Comparison of ENCODE assay signal across 29 cellular contexts in the genomic region with DNA sequence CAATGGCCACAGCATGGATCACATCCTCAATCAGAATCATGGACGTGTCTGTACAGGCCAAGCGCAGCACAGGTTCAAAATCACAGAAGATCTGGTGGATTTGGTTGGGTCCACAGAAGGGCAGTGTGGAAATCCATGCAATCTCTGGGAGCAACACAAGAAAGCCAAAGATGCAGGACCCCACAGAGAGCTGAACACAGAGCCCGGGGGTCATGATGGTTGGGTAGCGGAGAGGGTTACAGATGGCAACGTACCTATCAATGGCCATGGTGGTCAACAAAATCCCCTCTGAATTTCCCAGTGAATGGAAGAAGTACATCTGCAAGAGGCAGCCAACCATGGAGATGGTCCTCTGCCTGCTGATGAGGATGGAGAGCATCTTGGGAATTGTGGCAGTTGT. TPM values are rescaled to one million over a fixed set of nuclear protein-coding genes. Genes with fewer than 3 reads are reported as not detected.
DNase-seq lines count a peak whose midpoint lies in the region; ATAC-seq, FAIRE-seq and TF ChIP-seq lines count a peak whose summit lies in the region.
"Had no signal": no experiment of that assay in that cellular context is flagged by ENCODE, and none has a peak within 500 bp of the region (broad histone marks: within the 10 kb centered on the region; RNA-seq: fewer than 3 reads in every experiment).

No MANE protein-coding gene starts in this region.

- H3K4ac ChIP-seq in neuronal stem cell (ENCODE audit: low read length) = no peak overlapping the region

- peak overlapping the region; percentile 36; the same call in 1 of the 2 replicates for H2AFZ ChIP-seq in K562 (ENCODE audit: low read depth, low read length)
- H2AFZ ChIP-seq in neuronal stem cell (ENCODE audit: low read length) = no peak overlapping the region

- no peak overlapping the region for H3K27ac ChIP-seq in K562 (ENCODE audit: extremely low read depth, low read depth, low read length)
- no peak overlapping the region for H3K27ac ChIP-seq in neuronal stem cell (replicated peaks; ENCODE audit: low read length)
- H3K27ac ChIP-seq: BLaER1 had no signal

- H3K36me3 ChIP-seq in K562 (ENCODE audit: control insufficient read depth, insufficient read depth, low read length) = no peaks in the 10 kb centered on the region
- H3K36me3 ChIP-seq in neuronal stem cell (replicated peaks in 1 of 2; ENCODE audit: control insufficient read depth in 2 of 2, insufficient read depth in 2 of 2, low read length in 2 of 2) = no peaks in the 10 kb centered on the region
- H3K36me3 ChIP-seq: BE2C, BLaER1 had no signal

- H3K9ac ChIP-seq in K562 (ENCODE audit: insufficient read depth in 1 of 2, low read depth in 2 of 2, low read length in 2 of 2) (no peak overlapping the region), neuronal stem cell (ENCODE audit: low read depth, low read length, poor library complexity) (no peak overlapping the region)
- H3K9ac ChIP-seq: BLaER1 had no signal

- H3K4me1 ChIP-seq in K562 (replicated peaks in 1 of 2; ENCODE audit: control insufficient read depth in 2 of 2, insufficient read depth in 2 of 2, low read length in 2 of 2) (peaks cover 0 to 4% of the 10 kb centered on the region in 2 experiments; a peak in 2 of 5 replicates), neuronal stem cell (ENCODE audit: control insufficient read depth in 2 of 2, insufficient read depth in 1 of 2, low read depth in 1 of 2, low read length in 2 of 2) (no peaks in the 10 kb centered on the region)
- H3K4me1 ChIP-seq: BE2C, BLaER1 had no signal

- no peak overlapping the region for H3K4me3 Mint-ChIP-seq in activated T-helper 1 cell treated with anti-CD3 and anti-CD28 coated beads, Interleukin-12 subunit alpha, Interleukin-12 subunit beta, Interleukin-2, Interleukin-4 antibody, amounts not matched to agents 30 ng/mL and 10 ng/mL and 1 ng/mL, durations not matched to agents 14 hours and 24 hours and 36 hours
- H3K4me3 Mint-ChIP-seq: CD14-positive monocyte; CD4-positive, alpha-beta memory T cell; CD8-positive, alpha-beta memory T cell had no signal

- H2BK12ac ChIP-seq in neuronal stem cell (ENCODE audit: low read length) = no peak overlapping the region

- TF ChIP-seq CTCF in K562 (IDR thresholded peaks at IDR 0.05 in 2 of 3, conservative IDR thresholded peaks at IDR 0.05 in 1 of 3; ENCODE audit: insufficient read depth in 2 of 3, low read depth in 1 of 3, low read length in 3 of 3) = no peak

- H3K79me2 ChIP-seq in K562 (ENCODE audit: control insufficient read depth, insufficient read depth, low read length) = no peaks in the 10 kb centered on the region

- no peak overlapping the region for H2BK15ac ChIP-seq in neuronal stem cell (ENCODE audit: low read length)

- H3K9me3 Mint-ChIP-seq in activated T-helper 1 cell treated with anti-CD3 and anti-CD28 coated beads, Interleukin-12 subunit alpha, Interleukin-12 subunit beta, Interleukin-2, Interleukin-4 antibody, amounts not matched to agents 30 ng/mL and 10 ng/mL and 1 ng/mL, durations not matched to agents 14 hours and 24 hours and 36 hours = no peaks in the 10 kb centered on the region
- H3K9me3 Mint-ChIP-seq: CD4-positive, alpha-beta memory T cell; CD8-positive, alpha-beta memory T cell had no signal

- no peak overlapping the region for H2BK5ac ChIP-seq in neuronal stem cell (ENCODE audit: low read length)

- no peak overlapping the region for H3K23ac ChIP-seq in neuronal stem cell (ENCODE audit: low read depth, low read length, poor library complexity)

- H3K9me3 ChIP-seq in K562 (replicated peaks; ENCODE audit: control insufficient read depth, insufficient read depth, low read depth, low read length) (no peaks in the 10 kb centered on the region), neuronal stem cell (replicated peaks in 1 of 2; ENCODE audit: control insufficient read depth in 2 of 2, insufficient read depth in 1 of 2, low read depth in 1 of 2, low read length in 2 of 2) (no peaks in the 10 kb centered on the region)
- H3K9me3 ChIP-seq: BE2C, BLaER1 had no signal

- POLR2A ChIA-PET in K562 (lab: Yijun Ruan, JAX) = interaction anchor here (0.6 kb wide), 1 partner anchor 82 kb away, joined by 3 read pairs; no protein-coding TSS in a partner anchor

- H3K27me3 Mint-ChIP-seq in activated T-helper 1 cell treated with anti-CD3 and anti-CD28 coated beads, Interleukin-12 subunit alpha, Interleukin-12 subunit beta, Interleukin-2, Interleukin-4 antibody, amounts not matched to agents 30 ng/mL and 10 ng/mL and 1 ng/mL, durations not matched to agents 14 hours and 24 hours and 36 hours (ENCODE audit: insufficient read depth) = peaks cover 14% of the 10 kb centered on the region

- no peaks in the 10 kb centered on the region for H3K27me3 ChIP-seq in K562 (ENCODE audit: control insufficient read depth in 2 of 2, insufficient read depth in 2 of 2, low read length in 2 of 2)
- H3K27me3 ChIP-seq in neuronal stem cell (ENCODE audit: control insufficient read depth in 3 of 3, insufficient read depth in 3 of 3, low read depth in 1 of 3, low read length in 3 of 3) = no peaks in the 10 kb centered on the region
- H3K27me3 ChIP-seq: BE2C, BLaER1 had no signal

- H4K8ac ChIP-seq in neuronal stem cell (ENCODE audit: low read depth, low read length) = peak overlapping the region; percentile 45

- no peak for FAIRE-seq in K562 (lab: Jason Lieb, UNC)
- FAIRE-seq: A204.1, GM12878, GM12892, GM18507 had no signal

- no peak overlapping the region for H2BK120ac ChIP-seq in neuronal stem cell (ENCODE audit: low read depth, low read length)

- H3K79me1 ChIP-seq in neuronal stem cell (ENCODE audit: low read depth, low read length) = no peaks in the 10 kb centered on the region

- CTCF ChIA-PET in K562 (lab: Yijun Ruan, JAX; ENCODE audit: low intra/inter-chr PET ratio) = no interaction called here

- TF ChIP-seq EP300 in K562 (IDR thresholded peaks at IDR 0.05; ENCODE audit: low read length) = no peak

- H3K14ac ChIP-seq in neuronal stem cell (ENCODE audit: low read length) = no peak overlapping the region

- H4K91ac ChIP-seq in neuronal stem cell (ENCODE audit: low read depth, low read length, poor library complexity) = no peak overlapping the region

- TF ChIP-seq RAD21 in K562 (CRISPR knock-in tag; conservative IDR thresholded peaks at IDR 0.05 in 1 of 2, IDR thresholded peaks at IDR 0.05 in 1 of 2) = no peak

- no peaks in the 10 kb centered on the region for H3K4me1 Mint-ChIP-seq in activated T-helper 1 cell treated with anti-CD3 and anti-CD28 coated beads, Interleukin-12 subunit alpha, Interleukin-12 subunit beta, Interleukin-2, Interleukin-4 antibody, amounts not matched to agents 30 ng/mL and 10 ng/mL and 1 ng/mL, durations not matched to agents 14 hours and 24 hours and 36 hours (ENCODE audit: low read depth)
- H3K4me1 Mint-ChIP-seq: CD4-positive, alpha-beta memory T cell; CD4-positive, CD25-positive, alpha-beta regulatory T cell; CD8-positive, alpha-beta memory T cell had no signal

- no peak for TF ChIP-seq POLR2A in K562 (conservative IDR thresholded peaks at IDR 0.05)

- in situ Hi-C loops in K562 (cut with MboI) = no loop called here

- no peaks in the 10 kb centered on the region for H3K36me3 Mint-ChIP-seq in activated T-helper 1 cell treated with anti-CD3 and anti-CD28 coated beads, Interleukin-12 subunit alpha, Interleukin-12 subunit beta, Interleukin-2, Interleukin-4 antibody, amounts not matched to agents 30 ng/mL and 10 ng/mL and 1 ng/mL, durations not matched to agents 14 hours and 24 hours and 36 hours (ENCODE audit: low read depth)
- H3K36me3 Mint-ChIP-seq: CD14-positive monocyte; CD4-positive, alpha-beta memory T cell; CD4-positive, CD25-positive, alpha-beta regulatory T cell; CD8-positive, alpha-beta memory T cell had no signal

- WGBS in K562 (ENCODE audit: insufficient coverage, low coverage, missing lambda C conversion rate) = 86% methylated on average over 5 of the region's 5 CpGs
- WGBS in neuronal stem cell (ENCODE audit: extremely low coverage in 2 of 2, insufficient read length in 2 of 2, insufficient replicate concordance in 1 of 2), 2 donors = no CpG with 5 or more reads among the region's 5 CpGs

- H2AK5ac ChIP-seq in neuronal stem cell (ENCODE audit: low read depth, low read length) = no peak overlapping the region

- no peaks in the 10 kb centered on the region for H4K20me1 ChIP-seq in K562 (replicated peaks; ENCODE audit: control insufficient read depth, insufficient read depth, low read length)
- H4K20me1 ChIP-seq: BLaER1 had no signal

- DNase-seq in K562 (ENCODE audit: extremely low read depth in 1 of 4, low spot score in 3 of 4) (no peak), neuronal stem cell (ENCODE audit: low spot score) (no peak)
- DNase-seq in activated T-helper 1 cell treated with anti-CD3 and anti-CD28 coated beads, Interleukin-12 subunit alpha, Interleukin-12 subunit beta, Interleukin-2, Interleukin-4 antibody, amounts not matched to agents 30 ng/mL and 10 ng/mL and 1 ng/mL, durations not matched to agents 14 hours and 24 hours and 36 hours (ENCODE audit: low spot score) = no peak
- no peak for DNase-seq in activated CD4-positive, CD25-positive, alpha-beta regulatory T cell (lab: John Stamatoyannopoulos, UW)
- DNase-seq: 8988T; ACHN; BE2C; C1 segment of cervical spinal cord; CD4-positive, alpha-beta memory T cell; CD4-positive, CD25-positive, alpha-beta regulatory T cell; CD8-positive, alpha-beta memory T cell; COR-L47; DMS 273 treated with DMSO at 0.1 percent for 48 hours; DMS153; DMS53; DMS79; DND-41; EL; GDM1 had no signal

- no TSS peak for BruUV-seq in K562 (replicated peaks; lab: Mats Ljungman, UMichigan)

- intact Hi-C loops in K562 (cut with micrococcal nuclease) = no loop called here
- intact Hi-C loops in activated T-helper 1 cell treated with anti-CD3 and anti-CD28 coated beads, Interleukin-12 subunit alpha, Interleukin-12 subunit beta, Interleukin-2, Interleukin-4 antibody, amounts not matched to agents 30 ng/mL and 10 ng/mL and 1 ng/mL, durations not matched to agents 14 hours and 24 hours and 36 hours (cut with micrococcal nuclease) = no loop called here

- H3K9me1 ChIP-seq in K562 (ENCODE audit: control insufficient read depth, insufficient read depth, low read length) = no peaks in the 10 kb centered on the region

- H3K27ac Mint-ChIP-seq in activated T-helper 1 cell treated with anti-CD3 and anti-CD28 coated beads, Interleukin-12 subunit alpha, Interleukin-12 subunit beta, Interleukin-2, Interleukin-4 antibody, amounts not matched to agents 30 ng/mL and 10 ng/mL and 1 ng/mL, durations not matched to agents 14 hours and 24 hours and 36 hours = no peak overlapping the region
- H3K27ac Mint-ChIP-seq: CD14-positive monocyte; CD4-positive, alpha-beta memory T cell; CD4-positive, CD25-positive, alpha-beta regulatory T cell; CD8-positive, alpha-beta memory T cell had no signal

- H3K4me3 ChIP-seq in K562 (no peak overlapping the region), neuronal stem cell (ENCODE audit: low read length in 2 of 2) (no peak overlapping the region)
- H3K4me3 ChIP-seq: BLaER1, GM12878 had no signal

- ATAC-seq in K562 = no peak
- ATAC-seq: GM12878 had no signal

- H3K4me2 ChIP-seq in K562 (ENCODE audit: insufficient read depth, low read length) = no peak overlapping the region
- H3K4me2 ChIP-seq in neuronal stem cell (ENCODE audit: insufficient read depth, low read length, poor library complexity, severe bottlenecking) = no peak overlapping the region
- H3K4me2 ChIP-seq: BLaER1 had no signal

- no peak overlapping the region for H3K18ac ChIP-seq in neuronal stem cell (ENCODE audit: low read length)

RNA-seq across cellular contexts. Expression of a gene that starts 3.9 kb away (rescaled TPM):
- total RNA-seq in K562 (2011; cell fraction: chromatin; rRNA removed; ENCODE audit: low replicate concordance) = not detected in 2 replicates
- not detected in 2 replicates for total RNA-seq in K562 (2011; cell fraction: nucleolus; rRNA removed)
- total RNA-seq in K562 (2011; cell fraction: nucleoplasm; rRNA removed) = not detected in 2 replicates
- not detected in 2 replicates for total RNA-seq in K562 (2014; rRNA removed)
- not detected in 2 replicates for total RNA-seq in K562 (2014; rRNA removed; fragmentation: Illumina TruSeq; extraction: Trizol)
- total RNA-seq in K562 (2015; rRNA removed; fragmentation: Illumina TruSeq; extraction: Trizol) = not detected in 2 replicates
- total RNA-seq in K562 (2021) = not detected in 2 replicates
- not detected in 2 replicates for polyA plus RNA-seq in K562 (2011; rRNA removed)
- not detected in 2 replicates for polyA plus RNA-seq in K562 (2011; cell fraction: cytosol; rRNA removed)
- not detected in 2 replicates for polyA plus RNA-seq in K562 (2011; cell fraction: nucleus; rRNA removed)
- polyA plus RNA-seq in K562 (2012) = 0.08 TPM in 1 of 2 replicates, not detected in the other
- not detected in 2 replicates for polyA plus RNA-seq in K562 (2014; fragmentation: Illumina TruSeq; extraction: Trizol)
- not detected for polyA plus RNA-seq in K562 (2014; fragmentation: Nextera tagmentation; extraction: Ambion mirVana)
- polyA plus RNA-seq in K562 (2014; rRNA removed) = 0.20 TPM in 1 of 2 replicates, not detected in the other
- not detected in 2 replicates for polyA minus RNA-seq in K562 (2011; rRNA and poly(A)+ RNA removed)
- polyA minus RNA-seq in K562 (2011; cell fraction: cytosol; rRNA and poly(A)+ RNA removed) = not detected in 2 replicates
- not detected in 2 replicates for polyA minus RNA-seq in K562 (2011; cell fraction: nucleus; rRNA and poly(A)+ RNA removed)
- polyA plus RNA-seq in neuronal stem cell (2013, experiment 1 of 2) = not detected
- polyA plus RNA-seq in neuronal stem cell (2013, experiment 2 of 2) = not detected
- total RNA-seq in activated T-helper 1 cell treated with anti-CD3 and anti-CD28 coated beads, Interleukin-12 subunit alpha, Interleukin-12 subunit beta, Interleukin-2, Interleukin-4 antibody, amounts not matched to agents 30 ng/mL and 10 ng/mL and 1 ng/mL, durations not matched to agents 14 hours and 24 hours and 36 hours = not detected in 2 replicates
- total RNA-seq: A673; CD4-positive, alpha-beta memory T cell; CD4-positive, CD25-positive, alpha-beta regulatory T cell; CD8-positive, alpha-beta memory T cell; Daoy; G401; GM12878 had no signal
- polyA plus RNA-seq: AG04450; CD14-positive monocyte; CD4-positive, alpha-beta memory T cell; CD4-positive, CD25-positive, alpha-beta regulatory T cell; CD8-positive, alpha-beta memory T cell; GM12878 had no signal

RNA-seq across cellular contexts. Expression of a gene that starts 24.0 kb away (rescaled TPM):
- not detected in 2 replicates for total RNA-seq in K562 (2011; cell fraction: chromatin; rRNA removed; ENCODE audit: low replicate concordance)
- total RNA-seq in K562 (2011; cell fraction: nucleolus; rRNA removed) = not detected in 2 replicates
- not detected in 2 replicates for total RNA-seq in K562 (2011; cell fraction: nucleoplasm; rRNA removed)
- not detected in 2 replicates for total RNA-seq in K562 (2014; rRNA removed)
- not detected in 2 replicates for total RNA-seq in K562 (2014; rRNA removed; fragmentation: Illumina TruSeq; extraction: Trizol)
- total RNA-seq in K562 (2015; rRNA removed; fragmentation: Illumina TruSeq; extraction: Trizol) = not detected in 2 replicates
- not detected in 2 replicates for total RNA-seq in K562 (2021)
- polyA plus RNA-seq in K562 (2011; rRNA removed) = not detected in 2 replicates
- not detected in 2 replicates for polyA plus RNA-seq in K562 (2011; cell fraction: cytosol; rRNA removed)
- polyA plus RNA-seq in K562 (2011; cell fraction: nucleus; rRNA removed) = not detected in 2 replicates
- not detected in 2 replicates for polyA plus RNA-seq in K562 (2012)
- polyA plus RNA-seq in K562 (2014; fragmentation: Illumina TruSeq; extraction: Trizol) = not detected in 2 replicates
- polyA plus RNA-seq in K562 (2014; fragmentation: Nextera tagmentation; extraction: Ambion mirVana) = not detected
- not detected in 2 replicates for polyA plus RNA-seq in K562 (2014; rRNA removed)
- not detected in 2 replicates for polyA minus RNA-seq in K562 (2011; rRNA and poly(A)+ RNA removed)
- polyA minus RNA-seq in K562 (2011; cell fraction: cytosol; rRNA and poly(A)+ RNA removed) = not detected in 2 replicates
- polyA minus RNA-seq in K562 (2011; cell fraction: nucleus; rRNA and poly(A)+ RNA removed) = not detected in 2 replicates
- not detected for polyA plus RNA-seq in neuronal stem cell (2013, experiment 1 of 2)
- polyA plus RNA-seq in neuronal stem cell (2013, experiment 2 of 2) = not detected
- not detected in 2 replicates for total RNA-seq in activated T-helper 1 cell treated with anti-CD3 and anti-CD28 coated beads, Interleukin-12 subunit alpha, Interleukin-12 subunit beta, Interleukin-2, Interleukin-4 antibody, amounts not matched to agents 30 ng/mL and 10 ng/mL and 1 ng/mL, durations not matched to agents 14 hours and 24 hours and 36 hours
- total RNA-seq: A673; CD4-positive, alpha-beta memory T cell; CD4-positive, CD25-positive, alpha-beta regulatory T cell; CD8-positive, alpha-beta memory T cell; Daoy; G401; GM12878 had no signal
- polyA plus RNA-seq: AG04450; CD14-positive monocyte; CD4-positive, alpha-beta memory T cell; CD4-positive, CD25-positive, alpha-beta regulatory T cell; CD8-positive, alpha-beta memory T cell; GM12878 had no signal

RNA-seq across cellular contexts. Expression of a gene that starts 30.1 kb away (rescaled TPM):
- not detected in 2 replicates for total RNA-seq in K562 (2011; cell fraction: chromatin; rRNA removed; ENCODE audit: low replicate concordance)
- total RNA-seq in K562 (2011; cell fraction: nucleolus; rRNA removed) = not detected in 2 replicates
- not detected in 2 replicates for total RNA-seq in K562 (2011; cell fraction: nucleoplasm; rRNA removed)
- total RNA-seq in K562 (2014; rRNA removed) (not detected in 2 replicates), K562 (2014; rRNA removed; fragmentation: Illumina TruSeq; extraction: Trizol) (not detected in 2 replicates), K562 (2015; rRNA removed; fragmentation: Illumina TruSeq; extraction: Trizol) (not detected in 2 replicates), K562 (2021) (not detected in 2 replicates)
- polyA plus RNA-seq in K562 (2011; rRNA removed) (not detected in 2 replicates), K562 (2014; fragmentation: Illumina TruSeq; extraction: Trizol) (not detected in 2 replicates), K562 (2014; fragmentation: Nextera tagmentation; extraction: Ambion mirVana) (not detected), K562 (2014; rRNA removed) (not detected in 2 replicates)
- not detected in 2 replicates for polyA plus RNA-seq in K562 (2011; cell fraction: cytosol; rRNA removed)
- polyA plus RNA-seq in K562 (2011; cell fraction: nucleus; rRNA removed) = 0.11 TPM in 1 of 2 replicates, not detected in the other
- polyA plus RNA-seq in K562 (2012) = not detected in 2 replicates
- not detected in 2 replicates for polyA minus RNA-seq in K562 (2011; rRNA and poly(A)+ RNA removed)
- not detected in 2 replicates for polyA minus RNA-seq in K562 (2011; cell fraction: cytosol; rRNA and poly(A)+ RNA removed)
- not detected in 2 replicates for polyA minus RNA-seq in K562 (2011; cell fraction: nucleus; rRNA and poly(A)+ RNA removed)
- polyA plus RNA-seq in neuronal stem cell (2013, experiment 1 of 2) = not detected
- polyA plus RNA-seq in neuronal stem cell (2013, experiment 2 of 2) = not detected
- not detected in 2 replicates for total RNA-seq in activated T-helper 1 cell treated with anti-CD3 and anti-CD28 coated beads, Interleukin-12 subunit alpha, Interleukin-12 subunit beta, Interleukin-2, Interleukin-4 antibody, amounts not matched to agents 30 ng/mL and 10 ng/mL and 1 ng/mL, durations not matched to agents 14 hours and 24 hours and 36 hours
- total RNA-seq: A673; CD4-positive, alpha-beta memory T cell; CD4-positive, CD25-positive, alpha-beta regulatory T cell; CD8-positive, alpha-beta memory T cell; Daoy; G401; GM12878 had no signal
- polyA plus RNA-seq: AG04450; CD14-positive monocyte; CD4-positive, alpha-beta memory T cell; CD4-positive, CD25-positive, alpha-beta regulatory T cell; CD8-positive, alpha-beta memory T cell; GM12878 had no signal

RNA-seq across cellular contexts. Expression of a gene that starts 37.9 kb away (rescaled TPM):
- 160 and 549 TPM in 2 replicates for total RNA-seq in K562 (2011; cell fraction: chromatin; rRNA removed; ENCODE audit: low replicate concordance)
- total RNA-seq in K562 (2011; cell fraction: nucleolus; rRNA removed) = 66.4 and 131 TPM in 2 replicates
- total RNA-seq in K562 (2011; cell fraction: nucleoplasm; rRNA removed) = 176 and 213 TPM in 2 replicates
- 36.5 and 39.3 TPM in 2 replicates for total RNA-seq in K562 (2014; rRNA removed)
- 62.1 and 65.2 TPM in 2 replicates for total RNA-seq in K562 (2014; rRNA removed; fragmentation: Illumina TruSeq; extraction: Trizol)
- 45.5 and 48.5 TPM in 2 replicates for total RNA-seq in K562 (2015; rRNA removed; fragmentation: Illumina TruSeq; extraction: Trizol)
- total RNA-seq in K562 (2021) = 44.3 and 45.9 TPM in 2 replicates
- 48.4 and 53.2 TPM in 2 replicates for polyA plus RNA-seq in K562 (2011; rRNA removed)
- 11.9 and 13.9 TPM in 2 replicates for polyA plus RNA-seq in K562 (2011; cell fraction: cytosol; rRNA removed)
- polyA plus RNA-seq in K562 (2011; cell fraction: nucleus; rRNA removed) = 191 and 210 TPM in 2 replicates
- 16.7 and 26.8 TPM in 2 replicates for polyA plus RNA-seq in K562 (2012)
- 36.2 and 44.8 TPM in 2 replicates for polyA plus RNA-seq in K562 (2014; fragmentation: Illumina TruSeq; extraction: Trizol)
- polyA plus RNA-seq in K562 (2014; fragmentation: Nextera tagmentation; extraction: Ambion mirVana) = 10 to 100 TPM; 11.0 to 21.6 TPM
- polyA plus RNA-seq in K562 (2014; rRNA removed) = 47.5 and 50.7 TPM in 2 replicates
- 90.8 and 93.4 TPM in 2 replicates for polyA minus RNA-seq in K562 (2011; rRNA and poly(A)+ RNA removed)
- polyA minus RNA-seq in K562 (2011; cell fraction: cytosol; rRNA and poly(A)+ RNA removed) = 22.0 and 28.1 TPM in 2 replicates
- polyA minus RNA-seq in K562 (2011; cell fraction: nucleus; rRNA and poly(A)+ RNA removed) = 109 and 172 TPM in 2 replicates
- polyA plus RNA-seq in neuronal stem cell (2013, experiment 1 of 2) = not detected
- not detected for polyA plus RNA-seq in neuronal stem cell (2013, experiment 2 of 2)
- total RNA-seq in activated T-helper 1 cell treated with anti-CD3 and anti-CD28 coated beads, Interleukin-12 subunit alpha, Interleukin-12 subunit beta, Interleukin-2, Interleukin-4 antibody, amounts not matched to agents 30 ng/mL and 10 ng/mL and 1 ng/mL, durations not matched to agents 14 hours and 24 hours and 36 hours = not detected in 2 replicates
- total RNA-seq: A673; CD4-positive, alpha-beta memory T cell; CD4-positive, CD25-positive, alpha-beta regulatory T cell; CD8-positive, alpha-beta memory T cell; G401 had no signal
- polyA plus RNA-seq: AG04450; CD4-positive, alpha-beta memory T cell; CD4-positive, CD25-positive, alpha-beta regulatory T cell; CD8-positive, alpha-beta memory T cell had no signal

RNA-seq across cellular contexts. Expression of a gene that starts 47.6 kb away (rescaled TPM):
- total RNA-seq in K562 (2011; cell fraction: chromatin; rRNA removed; ENCODE audit: low replicate concordance) = 0.14 TPM in 1 of 2 replicates, not detected in the other
- total RNA-seq in K562 (2011; cell fraction: nucleolus; rRNA removed) = not detected in 2 replicates
- total RNA-seq in K562 (2011; cell fraction: nucleoplasm; rRNA removed) = not detected in 2 replicates
- total RNA-seq in K562 (2014; rRNA removed) = not detected in 2 replicates
- not detected in 2 replicates for total RNA-seq in K562 (2014; rRNA removed; fragmentation: Illumina TruSeq; extraction: Trizol)
- total RNA-seq in K562 (2015; rRNA removed; fragmentation: Illumina TruSeq; extraction: Trizol) = not detected in 2 replicates
- not detected in 2 replicates for total RNA-seq in K562 (2021)
- 0.07 TPM in 1 of 2 replicates, not detected in the other for polyA plus RNA-seq in K562 (2011; rRNA removed)
- polyA plus RNA-seq in K562 (2011; cell fraction: cytosol; rRNA removed) = not detected in 2 replicates
- 0.17 TPM in 1 of 2 replicates, not detected in the other for polyA plus RNA-seq in K562 (2011; cell fraction: nucleus; rRNA removed)
- polyA plus RNA-seq in K562 (2012) = 0.03 TPM in 1 of 2 replicates, not detected in the other
- polyA plus RNA-seq in K562 (2014; fragmentation: Illumina TruSeq; extraction: Trizol) = not detected in 2 replicates
- polyA plus RNA-seq in K562 (2014; fragmentation: Nextera tagmentation; extraction: Ambion mirVana) = under 1 TPM in 1 of 2 experiments, not detected in 1; 0.01 TPM
- not detected in 2 replicates for polyA plus RNA-seq in K562 (2014; rRNA removed)
- not detected in 2 replicates for polyA minus RNA-seq in K562 (2011; rRNA and poly(A)+ RNA removed)
- polyA minus RNA-seq in K562 (2011; cell fraction: cytosol; rRNA and poly(A)+ RNA removed) = not detected in 2 replicates
- polyA minus RNA-seq in K562 (2011; cell fraction: nucleus; rRNA and poly(A)+ RNA removed) = not detected in 2 replicates
- not detected for polyA plus RNA-seq in neuronal stem cell (2013, experiment 1 of 2)
- polyA plus RNA-seq in neuronal stem cell (2013, experiment 2 of 2) = not detected
- total RNA-seq in activated T-helper 1 cell treated with anti-CD3 and anti-CD28 coated beads, Interleukin-12 subunit alpha, Interleukin-12 subunit beta, Interleukin-2, Interleukin-4 antibody, amounts not matched to agents 30 ng/mL and 10 ng/mL and 1 ng/mL, durations not matched to agents 14 hours and 24 hours and 36 hours = not detected in 2 replicates
- total RNA-seq: A673; CD4-positive, alpha-beta memory T cell; CD4-positive, CD25-positive, alpha-beta regulatory T cell; CD8-positive, alpha-beta memory T cell; Daoy; G401; GM12878 had no signal
- polyA plus RNA-seq: AG04450; CD14-positive monocyte; CD4-positive, alpha-beta memory T cell; CD4-positive, CD25-positive, alpha-beta regulatory T cell; CD8-positive, alpha-beta memory T cell; GM12878 had no signal
